1 cellular context compared by ENCODE assay signal in the genomic region with DNA sequence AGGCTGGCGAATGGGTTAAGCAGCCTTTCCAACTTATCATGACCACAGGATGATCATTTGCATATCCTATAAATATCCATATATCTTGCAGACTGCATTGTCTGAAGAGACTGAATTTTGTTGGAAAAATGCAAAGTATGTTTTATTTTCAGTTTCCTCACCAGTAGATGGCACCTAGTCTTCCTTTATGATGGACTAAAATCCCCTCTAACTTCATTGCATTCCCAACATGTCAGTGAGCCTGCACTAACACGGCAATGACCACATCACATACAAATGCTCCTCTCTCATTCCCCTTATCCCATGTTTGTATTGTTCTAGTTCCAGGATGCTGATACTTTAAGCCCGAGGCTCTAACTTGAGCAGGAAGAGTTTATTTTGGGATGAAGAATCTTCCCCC.
A peak's percentile ranks its signal among the peaks of the same experiment; 100 is the strongest.
TF ChIP-seq lines count a peak whose summit lies in the region.

No MANE protein-coding gene starts in this region.

TF ChIP-seq in GM12878, 131 proteins besides CTCF, POLR2A, EP300 and RAD21 (continued from another document):
- peak; percentile 38; the same call in 1 of the 2 replicates for TF ChIP-seq SMC3 (IDR thresholded peaks at IDR 0.05; ENCODE audit: borderline replicate concordance, low read length)
